Comparison of ENCODE assay signal across 8 cellular contexts in the genomic region with DNA sequence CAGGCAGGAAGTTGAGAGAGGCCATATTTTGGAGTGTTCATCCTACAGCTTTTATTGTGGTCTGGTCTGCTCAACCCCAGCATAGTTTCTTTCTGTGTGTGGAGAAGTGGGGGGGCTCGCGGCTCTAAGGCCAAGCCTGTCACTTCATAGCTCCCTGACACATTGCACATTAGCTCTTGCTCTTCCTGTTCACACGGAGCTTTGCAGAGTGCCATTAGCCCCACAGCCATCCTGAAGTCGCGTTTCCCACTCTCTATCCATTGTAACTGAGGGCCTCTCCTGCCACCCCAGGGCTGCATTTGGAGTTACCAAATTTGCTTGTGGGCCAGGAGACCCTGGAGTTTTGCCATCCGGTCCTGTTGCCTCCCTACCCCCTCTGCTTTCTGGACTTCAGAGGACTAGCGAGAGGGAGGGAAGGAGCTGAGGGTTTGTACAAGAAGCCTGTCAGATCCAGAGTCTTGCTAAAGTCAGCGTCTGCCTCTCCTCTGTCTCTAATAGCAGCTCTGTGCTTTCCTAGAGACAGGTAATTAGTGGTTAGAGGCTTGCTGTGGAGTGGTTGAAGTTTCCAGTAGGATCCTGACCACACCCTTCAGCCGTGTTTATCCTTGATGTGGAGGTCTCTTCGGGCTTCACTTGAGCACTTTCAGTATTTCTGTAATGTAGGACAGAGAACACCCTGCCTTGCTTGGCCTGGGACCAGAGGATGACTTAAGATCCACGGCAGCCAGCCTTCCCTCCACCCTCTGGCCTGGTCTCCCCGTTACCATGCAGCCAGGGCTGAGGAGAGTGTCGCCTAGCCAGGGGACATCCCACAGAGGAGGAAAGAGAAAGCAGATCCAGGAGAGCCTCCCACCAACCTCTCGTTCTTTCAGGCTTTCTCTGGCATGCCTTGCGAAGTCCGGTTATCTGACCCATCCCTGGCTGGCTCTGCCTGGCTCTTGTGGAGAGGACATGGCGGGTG. TPM values are rescaled to one million over a fixed set of nuclear protein-coding genes. Genes with fewer than 3 reads are reported as not detected.
DNase-seq lines count a peak whose midpoint lies in the region; ATAC-seq and TF ChIP-seq lines count a peak whose summit lies in the region.

No MANE protein-coding gene starts in this region.

- peak overlapping the region in 10 of 11 experiments; percentile 4 to 78 (median 68); a peak in 18 of 22 replicates for H3K27ac ChIP-seq in BLaER1 treated with 17β-estradiol and CSF1 and Interleukin-3, amounts not matched to agents 10 nM and 100 nM
- H3K27ac ChIP-seq in heart left ventricle, result peak overlapping the region; percentile 73 to 93 (median 82)

- peak overlapping the region in 10 of 11 experiments; percentile 25 to 73 (median 61); a peak in 18 of 22 replicates for H3K9ac ChIP-seq in BLaER1 treated with 17β-estradiol and CSF1 and Interleukin-3, amounts not matched to agents 10 nM and 100 nM

- H3K36me3 ChIP-seq in BLaER1 treated with 17β-estradiol and CSF1 and Interleukin-3, amounts not matched to agents 10 nM and 100 nM, result peaks cover 12 to 36% (median 27%) of the 10 kb centered on the region in 11 experiments; a peak in 19 of 22 replicates
- H3K36me3 ChIP-seq in heart left ventricle, result peaks cover 0 to 16% (median 4%) of the 10 kb centered on the region in 9 donors

- peak in 1 of 12 donors; percentile 12 for TF ChIP-seq CTCF in heart left ventricle (IDR thresholded peaks at IDR 0.05)

- no peak for TF ChIP-seq POLR2A in heart left ventricle (IDR thresholded peaks at IDR 0.05)

- H3K4me3 ChIP-seq in BLaER1 treated with 17β-estradiol and CSF1 and Interleukin-3, amounts not matched to agents 10 nM and 100 nM, result peak overlapping the region in 3 of 10 experiments; percentile 6 to 30 (median 11); a peak in 6 of 20 replicates
- H3K4me3 ChIP-seq in heart left ventricle, result peak overlapping the region in 7 of 12 donors; percentile 6 to 44 (median 17)
- H3K4me3 ChIP-seq in skeletal muscle cell (ENCODE audit: low read depth, low read length), result peak overlapping the region; percentile 24

- DNase-seq in activated T-cell treated with anti-CD3 and anti-CD28 coated beads, Interleukin-2, amount 50 U/mL, for 48 hours, result peak; percentile 44 to 50
- peak; percentile 79 to 88 (median 83) for DNase-seq in heart left ventricle
- peak; percentile 66 for DNase-seq in skeletal muscle cell (ENCODE audit: low read depth)
- DNase-seq in DMS153 treated with DMSO at 0.1 percent for 48 hours (lab: John Stamatoyannopoulos, UW; ENCODE audit: unreplicated experiment), result no peak
- DNase-seq in NCI-H524 (lab: John Stamatoyannopoulos, UW), result no peak

- H3K4me2 ChIP-seq in BLaER1 treated with 17β-estradiol and CSF1 and Interleukin-3, amounts not matched to agents 10 nM and 100 nM, result peak overlapping the region; percentile 79 to 97 (median 86)

- H3K4me1 ChIP-seq in BLaER1 treated with 17β-estradiol and CSF1 and Interleukin-3, amounts not matched to agents 10 nM and 100 nM, result peaks cover 32 to 50% (median 42%) of the 10 kb centered on the region in 10 experiments
- H3K4me1 ChIP-seq in heart left ventricle, result peaks cover 7 to 45% (median 27%) of the 10 kb centered on the region in 12 donors

- H4K20me1 ChIP-seq in BLaER1 treated with 17β-estradiol and CSF1 and Interleukin-3, amounts not matched to agents 10 nM and 100 nM, result peaks cover 8 to 28% (median 15%) of the 10 kb centered on the region in 11 experiments; a peak in 19 of 22 replicates

- ATAC-seq in GM19351 (IDR thresholded peaks at IDR 0.05; ENCODE audit: unreplicated experiment) (peak; percentile 14), HG03521 (IDR thresholded peaks at IDR 0.05; ENCODE audit: unreplicated experiment) (peak; percentile 25), heart left ventricle (peak; percentile 86 to 93 (median 92))

- no peaks in the 10 kb centered on the region for H3K27me3 ChIP-seq in BLaER1 treated with 17β-estradiol and CSF1 and Interleukin-3, amounts not matched to agents 10 nM and 100 nM
- no peaks in the 10 kb centered on the region for H3K27me3 ChIP-seq in heart left ventricle

- peaks cover 0 to 9% (median 0%) of the 10 kb centered on the region in 11 experiments; a peak in 2 of 22 replicates for H3K9me3 ChIP-seq in BLaER1 treated with 17β-estradiol and CSF1 and Interleukin-3, amounts not matched to agents 10 nM and 100 nM (replicated peaks in 1 of 11)
- H3K9me3 ChIP-seq in heart left ventricle, result no peaks in the 10 kb centered on the region

- intact Hi-C loops in heart left ventricle (cut with DNase I), result loop anchor here in 9 of 10 donors (5.0 to 10.0 kb wide), 9 partner anchors 39 to 1027 kb away; a partner anchor contains a TSS

- 31 to 63% (median 35%) methylated on average over 12 to 17 of the region's 17 CpGs for WGBS in heart left ventricle, 4 donors

RNA-seq across cellular contexts. Expression of a gene that starts 14.1 kb away (rescaled TPM):
- total RNA-seq in heart left ventricle, result 10 to 100 TPM in 5 of 9 donors, 1 to 10 TPM in 4; 7.7 to 15.5 (median 11.1) TPM
- 10 to 100 TPM in 1 of 2 donors, 1 to 10 TPM in 1; 8.1 to 18.9 TPM for polyA plus RNA-seq in heart left ventricle

RNA-seq across cellular contexts. Expression of a gene that starts 35.1 kb away (rescaled TPM):
- total RNA-seq in heart left ventricle, result 1 to 10 TPM; 5.3 to 9.5 (median 7.6) TPM
- polyA plus RNA-seq in heart left ventricle, result 1 to 10 TPM; 4.0 to 5.4 TPM

RNA-seq across cellular contexts. Expression of a gene that starts 37.5 kb away (rescaled TPM):
- 10 to 100 TPM; 30.6 to 88.5 (median 59.8) TPM for total RNA-seq in heart left ventricle
- polyA plus RNA-seq in heart left ventricle, result 100 to 1,000 TPM in 1 of 2 donors, 10 to 100 TPM in 1; 66.1 to 168 TPM

RNA-seq across cellular contexts. Expression of a gene that starts 49.0 kb away (rescaled TPM):
- total RNA-seq in heart left ventricle, result 10 to 100 TPM; 22.0 to 49.1 (median 31.8) TPM
- 10 to 100 TPM; 32.8 to 38.4 TPM for polyA plus RNA-seq in heart left ventricle

RNA-seq across cellular contexts. Expression of a gene that starts 49.3 kb away (rescaled TPM):
- 10 to 100 TPM; 65.0 to 90.8 (median 79.3) TPM for total RNA-seq in heart left ventricle
- 10 to 100 TPM; 38.4 to 99.3 TPM for polyA plus RNA-seq in heart left ventricle

Comparison
In these comparisons a context has a peak if more than half of its experiments do, and no peak if none do; other contexts are left out.
1. ATAC-seq: peak in every context shown above with its lines; median percentile 92 in heart left ventricle; 25 in HG03521; 14 in GM19351.
2. DNase-seq: peak in activated T-cell treated with anti-CD3 and anti-CD28 coated beads, Interleukin-2, amount 50 U/mL, for 48 hours (2 of 2), heart left ventricle (5 of 5) and skeletal muscle cell (single experiment); none in DMS153 treated with DMSO at 0.1 percent for 48 hours (single experiment) and NCI-H524 (0 of 2).